In genomic region chr21:16842716-16843115, GRCh38 we compare ENCODE assay signal across 18 cellular contexts.
DNase-seq lines count a peak whose midpoint lies in the region; ATAC-seq, FAIRE-seq and TF ChIP-seq lines count a peak whose summit lies in the region.
"Had no signal": no experiment of that assay in that cellular context is flagged by ENCODE, and none has a peak within 500 bp of the region (broad histone marks: within the 10 kb centered on the region; RNA-seq: fewer than 3 reads in every experiment).

No MANE protein-coding gene starts in this region.

- peak; percentile 50 for ATAC-seq in foreskin keratinocyte
- ATAC-seq in GM18498 (IDR thresholded peaks at IDR 0.05; ENCODE audit: unreplicated experiment): no peak
- ATAC-seq: gastroesophageal sphincter, HepG2, right lobe of liver had no signal

- H3K36me3 ChIP-seq in astrocyte (ENCODE audit: insufficient read depth, low read length) (no peaks in the 10 kb centered on the region), Karpas-422 (ENCODE audit: insufficient read depth, low read length) (no peaks in the 10 kb centered on the region)
- H3K36me3 ChIP-seq: ascending aorta, gastroesophageal sphincter, right lobe of liver had no signal

- H3K27me3 ChIP-seq in astrocyte (ENCODE audit: insufficient read depth, low read length): no peaks in the 10 kb centered on the region
- no peaks in the 10 kb centered on the region for H3K27me3 ChIP-seq in foreskin keratinocyte
- H3K27me3 ChIP-seq in Karpas-422 (ENCODE audit: low read length): no peaks in the 10 kb centered on the region
- H3K27me3 ChIP-seq: ascending aorta, gastroesophageal sphincter, right lobe of liver had no signal

- H3K27ac ChIP-seq in astrocyte (ENCODE audit: low read depth, low read length) (no peak overlapping the region), foreskin keratinocyte (no peak overlapping the region), Karpas-422 (ENCODE audit: low read length) (no peak overlapping the region)
- H3K27ac ChIP-seq: ascending aorta, gastroesophageal sphincter, right lobe of liver had no signal

- peaks cover 10% of the 10 kb centered on the region for H3K4me1 Mint-ChIP-seq in astrocyte (ENCODE audit: low read depth, unreplicated experiment)
- H3K4me1 Mint-ChIP-seq: memory B cell had no signal

- no peaks in the 10 kb centered on the region for H3K9me3 ChIP-seq in astrocyte (ENCODE audit: insufficient read depth, low read depth, low read length)
- peaks cover 43% of the 10 kb centered on the region for H3K9me3 ChIP-seq in Karpas-422 (ENCODE audit: low read length)
- H3K9me3 ChIP-seq: ascending aorta, gastroesophageal sphincter, right lobe of liver had no signal

- H3K4me2 ChIP-seq in astrocyte (ENCODE audit: low read length) (peak overlapping the region; percentile 51), Karpas-422 (ENCODE audit: low read depth, low read length, poor library complexity, severe bottlenecking) (no peak overlapping the region)

- no peaks in the 10 kb centered on the region for H3K9me2 ChIP-seq in Karpas-422 (replicated peaks; ENCODE audit: insufficient read depth, low read length)

- no peaks in the 10 kb centered on the region for H3K9me3 Mint-ChIP-seq in astrocyte (ENCODE audit: unreplicated experiment)

- H3K4me1 ChIP-seq in astrocyte (ENCODE audit: insufficient read depth, low read length) (no peaks in the 10 kb centered on the region), foreskin keratinocyte (no peaks in the 10 kb centered on the region), Karpas-422 (ENCODE audit: low read length) (no peaks in the 10 kb centered on the region)
- H3K4me1 ChIP-seq: ascending aorta, right lobe of liver had no signal

- no peak for TF ChIP-seq CTCF in astrocyte (IDR thresholded peaks at IDR 0.05; ENCODE audit: insufficient read depth, low read depth, low read length)
- TF ChIP-seq CTCF in foreskin keratinocyte (conservative IDR thresholded peaks at IDR 0.05): no peak

- FAIRE-seq in astrocyte (lab: Jason Lieb, UNC): no peak
- FAIRE-seq: H54, HepG2 had no signal

- H2AFZ ChIP-seq in astrocyte (ENCODE audit: low read depth, low read length) (peak overlapping the region; percentile 49), Karpas-422 (ENCODE audit: low read length) (no peak overlapping the region)

- H4K20me1 ChIP-seq in astrocyte (ENCODE audit: insufficient read depth, low read length) (no peaks in the 10 kb centered on the region), Karpas-422 (ENCODE audit: insufficient read depth, low read depth, low read length) (no peaks in the 10 kb centered on the region)

- no peaks in the 10 kb centered on the region for H3K79me2 ChIP-seq in astrocyte (ENCODE audit: insufficient read depth, low read length)
- H3K79me2 ChIP-seq in Karpas-422 (ENCODE audit: low read length): no peaks in the 10 kb centered on the region

- H3K27me3 Mint-ChIP-seq in astrocyte (ENCODE audit: low read depth, unreplicated experiment): no peaks in the 10 kb centered on the region
- H3K27me3 Mint-ChIP-seq: memory B cell had no signal

- no peak overlapping the region for H3K4me3 Mint-ChIP-seq in astrocyte (ENCODE audit: unreplicated experiment)
- H3K4me3 Mint-ChIP-seq: memory B cell had no signal

- H3K4me3 ChIP-seq in astrocyte (ENCODE audit: insufficient read depth, low read depth, low read length) (no peak overlapping the region), Karpas-422 (ENCODE audit: low read length) (no peak overlapping the region)
- H3K4me3 ChIP-seq: ascending aorta, gastroesophageal sphincter, right lobe of liver had no signal

- DNase-seq in AG08395 (ENCODE audit: low spot score) (peak; percentile 8), H4 (ENCODE audit: low spot score) (peak; percentile 41), astrocyte (ENCODE audit: low read depth) (no peak), foreskin keratinocyte (peak in 1 of 2 donors; percentile 32), Karpas-422 (no peak), epidermal melanocyte (ENCODE audit: insufficient read length, low spot score) (no peak), T-helper 9 cell (no peak)
- DNase-seq: activated CD4-positive, CD25-positive, alpha-beta regulatory T cell treated with anti-CD3 and anti-CD28 coated beads, Interleukin-2, amount 50 U/mL, for 72 hours; activated gamma-delta T cell treated with Interleukin-2 at 50 U/mL for 16 hours; right lobe of liver; stimulated activated CD4-positive, alpha-beta T cell treated with anti-CD3 and anti-CD28 coated beads, Interleukin-4, amount 100 ng/mL, for 4 hours; trophoblast cell had no signal

- no peak overlapping the region for H3K9ac ChIP-seq in astrocyte (ENCODE audit: low read length)
- no peak overlapping the region for H3K9ac ChIP-seq in Karpas-422 (ENCODE audit: low read length)

- no peaks in the 10 kb centered on the region for H3K36me3 Mint-ChIP-seq in astrocyte (ENCODE audit: low read depth, unreplicated experiment)
- H3K36me3 Mint-ChIP-seq: memory B cell had no signal

- H3K27ac Mint-ChIP-seq in astrocyte (ENCODE audit: unreplicated experiment): no peak overlapping the region
- H3K27ac Mint-ChIP-seq: memory B cell had no signal

Comparison
In these comparisons a context has a peak if more than half of its experiments do, and no peak if none do; other contexts are left out.
1. DNase-seq: peak in AG08395 (single experiment) and H4 (single experiment); none in astrocyte (single experiment), Karpas-422 (single experiment), epidermal melanocyte (single experiment) and T-helper 9 cell (single experiment).